ENCODE assay signal across 16 cellular contexts in genomic region chr9:128087262-128087661, GRCh38.
"Had no signal": no experiment of that assay in that cellular context is flagged by ENCODE, and none has a peak within 500 bp of the region (broad histone marks: within the 10 kb centered on the region; RNA-seq: fewer than 3 reads in every experiment).

No MANE protein-coding gene starts in this region.

- H3K36me3 ChIP-seq: neural progenitor cell, upper lobe of left lung had no signal

- H3K36me3 Mint-ChIP-seq: memory B cell had no signal

- H3K27ac ChIP-seq: body of pancreas, foreskin keratinocyte, neural progenitor cell had no signal

- DNase-seq: activated CD4-positive, CD25-positive, alpha-beta regulatory T cell treated with anti-CD3 and anti-CD28 coated beads, Interleukin-2, amount 50 U/mL, for 72 hours; activated naive CD4-positive, alpha-beta T cell treated with anti-CD3 and anti-CD28 coated beads, Interleukin-2, amount 10 ng/mL, durations not matched to agents 7 days and 5 days; amygdala; body of pancreas; cerebellar nuclear complex; effector CD8-positive, alpha-beta T cell; foreskin keratinocyte; glutamatergic neuron; kidney glomerular epithelial cell; left ventricle myocardium superior; upper lobe of left lung had no signal

- H3K4me1 ChIP-seq: foreskin keratinocyte had no signal

- ATAC-seq: body of pancreas, foreskin keratinocyte, left ventricle myocardium superior, sciatic nerve had no signal

- H3K4me3 Mint-ChIP-seq: activated naive CD4-positive, alpha-beta T cell treated with anti-CD3 and anti-CD28 coated beads, Interleukin-2, amount 10 ng/mL, durations not matched to agents 7 days and 5 days; memory B cell; neural progenitor cell; stimulated activated naive CD8-positive, alpha-beta T cell treated with anti-CD3 and anti-CD28 coated beads, Interleukin-15, Interleukin-2, amounts not matched to agents 100 ng/mL and 50 ng/mL, for 24 hours; T-helper 2 cell treated with Interferon-gamma antibody and Interleukin-4, amounts not matched to agents 5 μg/mL and 100 μg/mL, for 36 hours had no signal

- H3K9me3 Mint-ChIP-seq: activated naive CD4-positive, alpha-beta T cell treated with anti-CD3 and anti-CD28 coated beads, Interleukin-2, amount 10 ng/mL, durations not matched to agents 7 days and 5 days; memory B cell; neural progenitor cell; stimulated activated naive CD8-positive, alpha-beta T cell treated with anti-CD3 and anti-CD28 coated beads, Interleukin-15, Interleukin-2, amounts not matched to agents 100 ng/mL and 50 ng/mL, for 24 hours; T-helper 2 cell treated with Interferon-gamma antibody and Interleukin-4, amounts not matched to agents 5 μg/mL and 100 μg/mL, for 36 hours had no signal

- H3K27me3 ChIP-seq: body of pancreas, foreskin keratinocyte, neural progenitor cell, upper lobe of left lung had no signal

- H3K4me3 ChIP-seq: body of pancreas, neural progenitor cell, upper lobe of left lung had no signal

- H3K9me3 ChIP-seq: body of pancreas, upper lobe of left lung had no signal

- H3K27me3 Mint-ChIP-seq: activated naive CD4-positive, alpha-beta T cell treated with anti-CD3 and anti-CD28 coated beads, Interleukin-2, amount 10 ng/mL, durations not matched to agents 7 days and 5 days; memory B cell; stimulated activated naive CD8-positive, alpha-beta T cell treated with anti-CD3 and anti-CD28 coated beads, Interleukin-15, Interleukin-2, amounts not matched to agents 100 ng/mL and 50 ng/mL, for 24 hours had no signal

- H3K27ac Mint-ChIP-seq: memory B cell; neural progenitor cell; stimulated activated naive CD8-positive, alpha-beta T cell treated with anti-CD3 and anti-CD28 coated beads, Interleukin-15, Interleukin-2, amounts not matched to agents 100 ng/mL and 50 ng/mL, for 24 hours; T-helper 2 cell treated with Interferon-gamma antibody and Interleukin-4, amounts not matched to agents 5 μg/mL and 100 μg/mL, for 36 hours had no signal
